In genomic region chr2:138649571-138649970, GRCh38 we compare ENCODE assay signal across 27 cellular contexts.
"Had no signal": no experiment of that assay in that cellular context is flagged by ENCODE, and none has a peak within 500 bp of the region (broad histone marks: within the 10 kb centered on the region; RNA-seq: fewer than 3 reads in every experiment).

No MANE protein-coding gene starts in this region.

- H3K4me3 ChIP-seq: cardiac muscle cell, SK-N-MC had no signal

- H3K27ac Mint-ChIP-seq: activated CD4-positive, alpha-beta memory T cell treated with anti-CD3 and anti-CD28 coated beads for 36 hours; activated CD4-positive, alpha-beta T cell treated with anti-CD3 and anti-CD28 coated beads, Interleukin-2, amount 10 ng/mL, durations not matched to agents 7 days and 5 days; activated naive CD4-positive, alpha-beta T cell treated with anti-CD3 and anti-CD28 coated beads, Interleukin-2, amount 10 ng/mL, durations not matched to agents 7 days and 5 days; activated naive CD8-positive, alpha-beta T cell treated with anti-CD3 and anti-CD28 coated beads, Interleukin-2, amount 10 ng/mL, durations not matched to agents 7 days and 5 days; activated T-helper 17 cell treated with anti-CD3 and anti-CD28 coated beads, Interleukin-2, amount 50 U/mL, for 72 hours; brain had no signal

- H3K36me3 Mint-ChIP-seq: activated CD4-positive, alpha-beta memory T cell treated with anti-CD3 and anti-CD28 coated beads for 36 hours; activated naive CD4-positive, alpha-beta T cell treated with anti-CD3 and anti-CD28 coated beads, Interleukin-2, amount 10 ng/mL, durations not matched to agents 7 days and 5 days; activated naive CD8-positive, alpha-beta T cell treated with anti-CD3 and anti-CD28 coated beads, Interleukin-2, amount 10 ng/mL, durations not matched to agents 7 days and 5 days; brain had no signal

- H3K27me3 Mint-ChIP-seq: activated naive CD4-positive, alpha-beta T cell treated with anti-CD3 and anti-CD28 coated beads, Interleukin-2, amount 10 ng/mL, durations not matched to agents 7 days and 5 days; activated naive CD8-positive, alpha-beta T cell treated with anti-CD3 and anti-CD28 coated beads, Interleukin-2, amount 10 ng/mL, durations not matched to agents 7 days and 5 days had no signal

- DNase-seq: activated CD4-positive, alpha-beta memory T cell treated with anti-CD3 and anti-CD28 coated beads for 36 hours; activated CD4-positive, alpha-beta T cell treated with anti-CD3 and anti-CD28 coated beads, Interleukin-2, amount 10 ng/mL, durations not matched to agents 7 days and 5 days; activated CD4-positive, CD25-positive, alpha-beta regulatory T cell; activated gamma-delta T cell; activated naive CD4-positive, alpha-beta T cell treated with anti-CD3 and anti-CD28 coated beads, Interleukin-2, amount 10 ng/mL, durations not matched to agents 7 days and 5 days; activated naive CD8-positive, alpha-beta T cell treated with anti-CD3 and anti-CD28 coated beads, Interleukin-2, amount 10 ng/mL, durations not matched to agents 7 days and 5 days; activated T-cell treated with anti-CD3 and anti-CD28 coated beads for 4 hours; activated T-cell treated with anti-CD3 and anti-CD28 coated beads, Interleukin-2, amount 50 U/mL, for 48 hours; aorta; Kasumi-1; NCI-H1092; NCI-H1417; NCI-H1930; NCI-H2107; NCI-H2171 treated with DMSO at 0.1 percent for 48 hours; NCI-H345; NCI-H510A treated with DMSO at 0.1 percent for 48 hours; NCI-H69; NK-92 treated with Interleukin-12 subunit alpha and Interleukin-12 subunit beta, amount 100 ng/mL, for 24 hours; OCI-M1; RPMI8226; T-helper 1 cell had no signal

- H3K4me3 Mint-ChIP-seq: activated CD4-positive, alpha-beta memory T cell treated with anti-CD3 and anti-CD28 coated beads for 36 hours; activated CD4-positive, alpha-beta T cell treated with anti-CD3 and anti-CD28 coated beads, Interleukin-2, amount 10 ng/mL, durations not matched to agents 7 days and 5 days; activated naive CD4-positive, alpha-beta T cell treated with anti-CD3 and anti-CD28 coated beads, Interleukin-2, amount 10 ng/mL, durations not matched to agents 7 days and 5 days; activated naive CD8-positive, alpha-beta T cell treated with anti-CD3 and anti-CD28 coated beads, Interleukin-2, amount 10 ng/mL, durations not matched to agents 7 days and 5 days; activated T-helper 17 cell treated with anti-CD3 and anti-CD28 coated beads, Interleukin-2, amount 50 U/mL, for 72 hours; brain had no signal

- H3K4me1 Mint-ChIP-seq: activated CD4-positive, alpha-beta T cell treated with anti-CD3 and anti-CD28 coated beads, Interleukin-2, amount 10 ng/mL, durations not matched to agents 7 days and 5 days; activated naive CD4-positive, alpha-beta T cell treated with anti-CD3 and anti-CD28 coated beads, Interleukin-2, amount 10 ng/mL, durations not matched to agents 7 days and 5 days; activated naive CD8-positive, alpha-beta T cell treated with anti-CD3 and anti-CD28 coated beads, Interleukin-2, amount 10 ng/mL, durations not matched to agents 7 days and 5 days; activated T-helper 17 cell treated with anti-CD3 and anti-CD28 coated beads, Interleukin-2, amount 50 U/mL, for 72 hours; brain had no signal

- H3K27ac ChIP-seq: cardiac muscle cell, SK-N-MC, VCaP had no signal

- H3K27me3 ChIP-seq: cardiac muscle cell had no signal

- H3K9me3 Mint-ChIP-seq: activated CD4-positive, alpha-beta memory T cell treated with anti-CD3 and anti-CD28 coated beads for 36 hours; activated CD4-positive, alpha-beta T cell treated with anti-CD3 and anti-CD28 coated beads, Interleukin-2, amount 10 ng/mL, durations not matched to agents 7 days and 5 days; activated naive CD4-positive, alpha-beta T cell treated with anti-CD3 and anti-CD28 coated beads, Interleukin-2, amount 10 ng/mL, durations not matched to agents 7 days and 5 days; activated naive CD8-positive, alpha-beta T cell treated with anti-CD3 and anti-CD28 coated beads, Interleukin-2, amount 10 ng/mL, durations not matched to agents 7 days and 5 days; activated T-helper 17 cell treated with anti-CD3 and anti-CD28 coated beads, Interleukin-2, amount 50 U/mL, for 72 hours; brain had no signal

- H3K36me3 ChIP-seq: cardiac muscle cell had no signal
